ENCODE assay signal across 2 cellular contexts in the genomic region with DNA sequence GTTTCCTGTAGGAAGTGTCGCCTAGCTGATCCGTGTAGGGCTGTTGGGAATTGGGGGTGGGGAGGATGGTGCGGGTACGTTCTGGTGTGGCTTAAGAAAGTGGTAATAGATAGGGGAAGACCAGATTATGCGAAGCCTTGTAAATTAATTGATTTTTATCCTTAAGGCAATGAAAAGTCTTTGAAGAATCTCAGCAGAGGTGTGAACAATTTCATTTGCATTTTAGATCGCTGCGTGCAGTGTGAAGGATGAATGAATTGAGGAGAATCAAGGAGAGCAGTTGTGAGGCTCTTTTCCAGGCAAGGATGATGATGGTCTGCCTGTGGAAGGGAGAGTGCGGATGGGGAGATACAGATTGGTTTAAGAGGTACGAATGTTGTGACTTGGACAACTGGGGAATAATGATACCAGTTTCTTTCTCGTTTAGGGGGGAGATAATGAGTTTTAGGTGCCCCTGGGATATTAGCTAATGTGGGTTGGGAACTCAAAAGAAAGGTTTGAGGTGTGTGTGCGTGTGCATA.
A peak's percentile ranks its signal among the peaks of the same experiment; 100 is the strongest.
TF ChIP-seq lines count a peak whose summit lies in the region.

No MANE protein-coding gene starts in this region.

TF ChIP-seq in IMR-90, 13 proteins besides CTCF, POLR2A, EP300 and RAD21:
- TF ChIP-seq MXI1 (IDR thresholded peaks at IDR 0.05; ENCODE audit: borderline replicate concordance, low read depth, low read length) (no peak), BHLHE40 (IDR thresholded peaks at IDR 0.05; ENCODE audit: low read depth, low read length) (no peak), MAZ (IDR thresholded peaks at IDR 0.05; ENCODE audit: borderline replicate concordance, low read depth, low read length) (no peak), RFX5 (IDR thresholded peaks at IDR 0.05; ENCODE audit: low read depth, low read length) (no peak), SMC3 (IDR thresholded peaks at IDR 0.05; ENCODE audit: low read depth, low read length) (no peak), RCOR1 (IDR thresholded peaks at IDR 0.05; ENCODE audit: insufficient replicate concordance, low read length) (no peak), FOS (IDR thresholded peaks at IDR 0.05; ENCODE audit: low read depth, low read length) (no peak), CHD1 (IDR thresholded peaks at IDR 0.05; ENCODE audit: low read depth, low read length) (no peak), CEBPB (IDR thresholded peaks at IDR 0.05; ENCODE audit: low read depth, low read length) (no peak), MAFK (IDR thresholded peaks at IDR 0.05; ENCODE audit: low read depth, low read length) (no peak), NFE2L2 (IDR thresholded peaks at IDR 0.05; ENCODE audit: low read depth, low read length) (no peak)
- TF ChIP-seq, protein P1, sequence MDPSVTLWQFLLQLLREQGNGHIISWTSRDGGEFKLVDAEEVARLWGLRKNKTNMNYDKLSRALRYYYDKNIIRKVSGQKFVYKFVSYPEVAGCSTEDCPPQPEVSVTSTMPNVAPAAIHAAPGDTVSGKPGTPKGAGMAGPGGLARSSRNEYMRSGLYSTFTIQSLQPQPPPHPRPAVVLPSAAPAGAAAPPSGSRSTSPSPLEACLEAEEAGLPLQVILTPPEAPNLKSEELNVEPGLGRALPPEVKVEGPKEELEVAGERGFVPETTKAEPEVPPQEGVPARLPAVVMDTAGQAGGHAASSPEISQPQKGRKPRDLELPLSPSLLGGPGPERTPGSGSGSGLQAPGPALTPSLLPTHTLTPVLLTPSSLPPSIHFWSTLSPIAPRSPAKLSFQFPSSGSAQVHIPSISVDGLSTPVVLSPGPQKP (IDR thresholded peaks at IDR 0.05; ENCODE audit: borderline replicate concordance, low read depth, low read length) = no peak
- TF ChIP-seq, protein P2, sequence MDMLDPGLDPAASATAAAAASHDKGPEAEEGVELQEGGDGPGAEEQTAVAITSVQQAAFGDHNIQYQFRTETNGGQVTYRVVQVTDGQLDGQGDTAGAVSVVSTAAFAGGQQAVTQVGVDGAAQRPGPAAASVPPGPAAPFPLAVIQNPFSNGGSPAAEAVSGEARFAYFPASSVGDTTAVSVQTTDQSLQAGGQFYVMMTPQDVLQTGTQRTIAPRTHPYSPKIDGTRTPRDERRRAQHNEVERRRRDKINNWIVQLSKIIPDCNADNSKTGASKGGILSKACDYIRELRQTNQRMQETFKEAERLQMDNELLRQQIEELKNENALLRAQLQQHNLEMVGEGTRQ (IDR thresholded peaks at IDR 0.05; ENCODE audit: low read depth, low read length) = no peak
TF ChIP-seq in IMR-90: peak in this region for 0.

TF ChIP-seq in neural cell, 6 proteins besides CTCF, POLR2A, EP300 and RAD21:
- peak; percentile 56 for TF ChIP-seq TAF1 (IDR thresholded peaks at IDR 0.05; ENCODE audit: low read depth)
- TF ChIP-seq EZH2 (IDR thresholded peaks at IDR 0.05; ENCODE audit: borderline replicate concordance, insufficient read depth, low read length, poor library complexity, severe bottlenecking) = no peak
- TF ChIP-seq SMC3 (conservative IDR thresholded peaks at IDR 0.05; ENCODE audit: poor library complexity) = peak; percentile 40
- TF ChIP-seq, protein P3, sequence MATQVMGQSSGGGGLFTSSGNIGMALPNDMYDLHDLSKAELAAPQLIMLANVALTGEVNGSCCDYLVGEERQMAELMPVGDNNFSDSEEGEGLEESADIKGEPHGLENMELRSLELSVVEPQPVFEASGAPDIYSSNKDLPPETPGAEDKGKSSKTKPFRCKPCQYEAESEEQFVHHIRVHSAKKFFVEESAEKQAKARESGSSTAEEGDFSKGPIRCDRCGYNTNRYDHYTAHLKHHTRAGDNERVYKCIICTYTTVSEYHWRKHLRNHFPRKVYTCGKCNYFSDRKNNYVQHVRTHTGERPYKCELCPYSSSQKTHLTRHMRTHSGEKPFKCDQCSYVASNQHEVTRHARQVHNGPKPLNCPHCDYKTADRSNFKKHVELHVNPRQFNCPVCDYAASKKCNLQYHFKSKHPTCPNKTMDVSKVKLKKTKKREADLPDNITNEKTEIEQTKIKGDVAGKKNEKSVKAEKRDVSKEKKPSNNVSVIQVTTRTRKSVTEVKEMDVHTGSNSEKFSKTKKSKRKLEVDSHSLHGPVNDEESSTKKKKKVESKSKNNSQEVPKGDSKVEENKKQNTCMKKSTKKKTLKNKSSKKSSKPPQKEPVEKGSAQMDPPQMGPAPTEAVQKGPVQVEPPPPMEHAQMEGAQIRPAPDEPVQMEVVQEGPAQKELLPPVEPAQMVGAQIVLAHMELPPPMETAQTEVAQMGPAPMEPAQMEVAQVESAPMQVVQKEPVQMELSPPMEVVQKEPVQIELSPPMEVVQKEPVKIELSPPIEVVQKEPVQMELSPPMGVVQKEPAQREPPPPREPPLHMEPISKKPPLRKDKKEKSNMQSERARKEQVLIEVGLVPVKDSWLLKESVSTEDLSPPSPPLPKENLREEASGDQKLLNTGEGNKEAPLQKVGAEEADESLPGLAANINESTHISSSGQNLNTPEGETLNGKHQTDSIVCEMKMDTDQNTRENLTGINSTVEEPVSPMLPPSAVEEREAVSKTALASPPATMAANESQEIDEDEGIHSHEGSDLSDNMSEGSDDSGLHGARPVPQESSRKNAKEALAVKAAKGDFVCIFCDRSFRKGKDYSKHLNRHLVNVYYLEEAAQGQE (IDR thresholded peaks at IDR 0.05; ENCODE audit: borderline replicate concordance) = peak; percentile 12
- peak; percentile 84 for TF ChIP-seq POLR2AphosphoS5 (IDR thresholded peaks at IDR 0.05)
